In genomic region chr2:74571058-74571457, GRCh38 we compare ENCODE assay signal across 1 cellular context.
A peak's percentile ranks its signal among the peaks of the same experiment; 100 is the strongest.
TF ChIP-seq lines count a peak whose summit lies in the region.

No MANE protein-coding gene starts in this region.

TF ChIP-seq in GM12878, 131 proteins besides CTCF, POLR2A, EP300 and RAD21 (continues in another document):
- no peak for TF ChIP-seq USF1 (IDR thresholded peaks at IDR 0.05; ENCODE audit: borderline replicate concordance, extremely low read length, insufficient read depth, low read depth, low read length)
- TF ChIP-seq CHD1 (IDR thresholded peaks at IDR 0.05; ENCODE audit: low read depth, low read length): no peak
- TF ChIP-seq PRDM15 (CRISPR knock-in tag; IDR thresholded peaks at IDR 0.05): 0 out of 2 replicates have a peak, but pooled peaks have one; percentile 47
- no peak for TF ChIP-seq TCF7 (IDR thresholded peaks at IDR 0.05; ENCODE audit: borderline replicate concordance)
- 0 out of 2 replicates have a peak, but pooled peaks have one; percentile 63 for TF ChIP-seq STAT3 (IDR thresholded peaks at IDR 0.05; ENCODE audit: low read depth, low read length)
- no peak; the same call in 1 of the 2 replicates for TF ChIP-seq GATAD2B (conservative IDR thresholded peaks at IDR 0.05; ENCODE audit: low read depth)
- no peak for TF ChIP-seq SIN3A (IDR thresholded peaks at IDR 0.05; ENCODE audit: low read depth, low read length)
- TF ChIP-seq MEF2B (IDR thresholded peaks at IDR 0.05; ENCODE audit: partially characterized antibody, poor library complexity, severe bottlenecking): peak; percentile 80
- peak; percentile 80 for TF ChIP-seq ZNF687 (IDR thresholded peaks at IDR 0.05)
- peak; percentile 92; the same call in 1 of the 2 replicates for TF ChIP-seq MTA3 (IDR thresholded peaks at IDR 0.05; ENCODE audit: borderline replicate concordance, low read length)
- TF ChIP-seq SKIL (IDR thresholded peaks at IDR 0.05; ENCODE audit: low read depth, poor library complexity, severe bottlenecking): peak; percentile 79
- no peak for TF ChIP-seq KLF5 (IDR thresholded peaks at IDR 0.05; ENCODE audit: partially characterized antibody)
- peak; percentile 95 for TF ChIP-seq MTA2 (IDR thresholded peaks at IDR 0.05; ENCODE audit: low read depth)
- TF ChIP-seq ATF2 (IDR thresholded peaks at IDR 0.05; ENCODE audit: low read length): peak; percentile 87
- TF ChIP-seq BMI1 (IDR thresholded peaks at IDR 0.05; ENCODE audit: borderline replicate concordance): peak; percentile 69; the same call in 1 of the 2 replicates
- peak; percentile 63; the same call in 1 of the 3 replicates for TF ChIP-seq POU2F2 (IDR thresholded peaks at IDR 0.05; ENCODE audit: borderline replicate concordance, low read depth, low read length)
- TF ChIP-seq SRF (IDR thresholded peaks at IDR 0.05; ENCODE audit: low read depth in 2 of 2, low read length in 2 of 2): no peak
- no peak for TF ChIP-seq KDM1A (IDR thresholded peaks at IDR 0.05; ENCODE audit: borderline replicate concordance)
- no peak for TF ChIP-seq EGR1 (IDR thresholded peaks at IDR 0.05; ENCODE audit: borderline replicate concordance in 1 of 2, low read depth in 2 of 2, low read length in 2 of 2)
- TF ChIP-seq RCOR1 (conservative IDR thresholded peaks at IDR 0.05; ENCODE audit: low read depth, low read length): 0 out of 2 replicates have a peak, but pooled peaks have one; percentile 22
- no peak for TF ChIP-seq ZBTB4 (CRISPR knock-in tag; IDR thresholded peaks at IDR 0.05)
- TF ChIP-seq ZNF207 (IDR thresholded peaks at IDR 0.05; ENCODE audit: borderline replicate concordance): no peak
- TF ChIP-seq IRF4 (IDR thresholded peaks at IDR 0.05; ENCODE audit: low read depth, low read length): peak; percentile 99
- no peak for TF ChIP-seq NKRF (conservative IDR thresholded peaks at IDR 0.05)
- peak; percentile 50 for TF ChIP-seq PBX3 (IDR thresholded peaks at IDR 0.05; ENCODE audit: insufficient replicate concordance, low read depth, low read length)
- TF ChIP-seq CBX5 (IDR thresholded peaks at IDR 0.05; ENCODE audit: low read depth): peak; percentile 86; the same call in 1 of the 2 replicates
- TF ChIP-seq E2F4 (IDR thresholded peaks at IDR 0.05; ENCODE audit: low read depth, low read length): no peak
- peak; percentile 61; the same call in 1 of the 2 replicates for TF ChIP-seq CREB1 (IDR thresholded peaks at IDR 0.05; ENCODE audit: low read depth)
- no peak for TF ChIP-seq RB1 (IDR thresholded peaks at IDR 0.05; ENCODE audit: borderline replicate concordance)
- TF ChIP-seq IKZF2 (IDR thresholded peaks at IDR 0.05): peak; percentile 99
- TF ChIP-seq YY1 (IDR thresholded peaks at IDR 0.05; ENCODE audit: low read depth, low read length): peak; percentile 95
- TF ChIP-seq JUND (IDR thresholded peaks at IDR 0.05; ENCODE audit: low read depth, low read length): peak; percentile 86; the same call in 1 of the 2 replicates
- peak; percentile 94 for TF ChIP-seq JUNB (IDR thresholded peaks at IDR 0.05)
- no peak for TF ChIP-seq RBBP5 (conservative IDR thresholded peaks at IDR 0.05)
- TF ChIP-seq PAX5 (IDR thresholded peaks at IDR 0.05; ENCODE audit: borderline replicate concordance, low read depth, low read length): peak; percentile 92
- TF ChIP-seq ATF7 (IDR thresholded peaks at IDR 0.05; ENCODE audit: low read depth): peak; percentile 92
- peak in 1 of 2 experiments; percentile 95; a peak in 2 of 4 replicates for TF ChIP-seq ETV6 (conservative IDR thresholded peaks at IDR 0.05 in 1 of 2, IDR thresholded peaks at IDR 0.05 in 1 of 2; ENCODE audit: borderline replicate concordance in 1 of 2, low read depth in 1 of 2)
- no peak for TF ChIP-seq HDAC2 (IDR thresholded peaks at IDR 0.05)
